ENCODE assay signal across 19 cellular contexts in genomic region chr1:119861547-119861946, GRCh38. TPM values are rescaled to one million over a fixed set of nuclear protein-coding genes. Genes with fewer than 3 reads are reported as not detected.
A peak's percentile ranks its signal among the peaks of the same experiment; 100 is the strongest.
DNase-seq lines count a peak whose midpoint lies in the region; ATAC-seq, FAIRE-seq and TF ChIP-seq lines count a peak whose summit lies in the region.
"Had no signal": no experiment of that assay in that cellular context is flagged by ENCODE, and none has a peak within 500 bp of the region (broad histone marks: within the 10 kb centered on the region; RNA-seq: fewer than 3 reads in every experiment).

No MANE protein-coding gene starts in this region.

- no peak for FAIRE-seq in urothelium cell line (lab: Jason Lieb, UNC)
- FAIRE-seq: G401.6, GM12891 had no signal

- H3K4me3 ChIP-seq in BLaER1, result no peak overlapping the region

- H3K27me3 ChIP-seq in BLaER1, result no peaks in the 10 kb centered on the region

- H4K20me1 ChIP-seq in BLaER1, result no peaks in the 10 kb centered on the region

- peak overlapping the region; percentile 85 for H3K4me2 ChIP-seq in BLaER1

- DNase-seq in NCI-H69 (lab: John Stamatoyannopoulos, UW) (peak; percentile 27), left colon (no peak), superior temporal gyrus (ENCODE audit: extremely low spot score) (no peak), urothelium cell line (ENCODE audit: low spot score) (no peak)
- DNase-seq: Calu3; CD4-positive, alpha-beta T cell; DMS153; DMS79 treated with DMSO at 0.1 percent for 48 hours; EL; GOT3; H9 had no signal

- H3K27ac ChIP-seq in BLaER1, result peak overlapping the region; percentile 88
- H3K27ac ChIP-seq in C4-2B, result 0 out of 2 replicates have a peak overlapping the region, but pooled peaks have one; percentile 26

- peak; percentile 38 for ATAC-seq in left colon
- no peak for ATAC-seq in HG03175 (IDR thresholded peaks at IDR 0.05; ENCODE audit: unreplicated experiment)
- no peak for ATAC-seq in GM21737 (IDR thresholded peaks at IDR 0.05; ENCODE audit: unreplicated experiment)

- H3K9me3 ChIP-seq in BLaER1, result no peaks in the 10 kb centered on the region

- no peaks in the 10 kb centered on the region for H3K36me3 ChIP-seq in BLaER1

- TF ChIP-seq CTCF in C4-2B (conservative IDR thresholded peaks at IDR 0.05), result no peak

- peaks cover 48% of the 10 kb centered on the region for H3K4me1 ChIP-seq in BLaER1

- intact Hi-C loops in left colon (cut with DNase I, micrococcal nuclease), result no loop called here

- 0 out of 2 replicates have a peak overlapping the region, but pooled peaks have one; percentile 25 for H3K9ac ChIP-seq in BLaER1

RNA-seq across cellular contexts. Expression of gene ADAM30, which starts 34.8 kb away (rescaled TPM):
- not detected for total RNA-seq in left colon
- total RNA-seq: A673; Calu3; CD4-positive, alpha-beta T cell; H9; HT1080 had no signal

RNA-seq across cellular contexts. Expression of gene REG4, which starts 50.3 kb away (rescaled TPM):
- total RNA-seq in left colon, result 10 to 100 TPM; 35.7 to 37.5 TPM
- total RNA-seq: A673, Calu3, H9 had no signal
